ENCODE assay signal across 17 cellular contexts in the genomic region with DNA sequence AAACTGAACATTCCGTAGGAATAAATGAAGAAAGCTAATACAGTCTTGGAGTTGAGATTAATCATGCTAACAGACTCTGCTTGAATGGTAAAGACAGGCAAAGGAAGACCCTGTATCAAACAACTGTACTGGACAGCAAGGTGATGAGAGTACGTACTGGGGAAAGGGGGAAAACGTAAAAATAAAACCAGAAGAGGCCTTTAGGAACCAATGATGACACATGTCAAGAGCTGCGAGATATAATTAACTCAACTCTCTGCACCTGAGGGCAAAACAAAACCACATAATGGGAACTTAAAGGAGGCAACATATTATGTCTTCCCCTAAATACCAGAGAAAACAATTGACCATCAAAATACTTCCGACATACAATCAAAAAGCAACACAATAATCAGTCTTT. TPM values are rescaled to one million over a fixed set of nuclear protein-coding genes. Genes with fewer than 3 reads are reported as not detected.
A peak's percentile ranks its signal among the peaks of the same experiment; 100 is the strongest.
DNase-seq lines count a peak whose midpoint lies in the region; ATAC-seq, FAIRE-seq and TF ChIP-seq lines count a peak whose summit lies in the region.
"Had no signal": no experiment of that assay in that cellular context is flagged by ENCODE, and none has a peak within 500 bp of the region (broad histone marks: within the 10 kb centered on the region; RNA-seq: fewer than 3 reads in every experiment).

No MANE protein-coding gene starts in this region.

- peaks cover 41% of the 10 kb centered on the region for H3K36me3 Mint-ChIP-seq in T-cell

- intact Hi-C loops in Right ventricle myocardium inferior (cut with DNase I), result no loop called here

- ATAC-seq in HG02571 (IDR thresholded peaks at IDR 0.05; ENCODE audit: unreplicated experiment), result peak; percentile 59
- peak; percentile 60 for ATAC-seq in HG03432 (IDR thresholded peaks at IDR 0.05; ENCODE audit: unreplicated experiment)
- ATAC-seq in T-cell (replicated peaks in 1 of 4), result no peak
- no peak for ATAC-seq in Right ventricle myocardium inferior
- ATAC-seq: activated CD8-positive, alpha-beta T cell treated with anti-CD3 and anti-CD28 coated beads for 36 hours; psoas muscle had no signal

- no peak overlapping the region for H3K4me3 Mint-ChIP-seq in T-cell
- H3K4me3 Mint-ChIP-seq: activated CD8-positive, alpha-beta T cell treated with anti-CD3 and anti-CD28 coated beads for 36 hours; H9; type B pancreatic cell had no signal

- DNase-seq in GM10266 (ENCODE audit: extremely low spot score) (peak; percentile 47), GM19239 (ENCODE audit: insufficient read length, low spot score) (no peak), NCI-H1092 (lab: John Stamatoyannopoulos, UW) (no peak), T-cell (no peak), Right ventricle myocardium inferior (ENCODE audit: missing footprints) (no peak), iPS-NIHi7 (ENCODE audit: extremely low spot score) (no peak)
- DNase-seq: ACHN; activated CD8-positive, alpha-beta T cell treated with anti-CD3 and anti-CD28 coated beads for 36 hours; activated effector memory CD4-positive, alpha-beta T cell treated with anti-CD3 and anti-CD28 coated beads, Interleukin-2, amount 50 U/mL, for 16 hours; H9; kidney; NCI-H1092 treated with DMSO at 0.1 percent for 48 hours; psoas muscle; T-helper 2 cell had no signal

- CTCF ChIA-PET in T-cell (lab: Charles Lee), result interaction anchor here in 1 of 2 donors (1.2 kb wide), 1 partner anchor 258 kb away, joined by 3 read pairs; no protein-coding TSS in a partner anchor

- H3K4me1 Mint-ChIP-seq in T-cell, result peaks cover 55 to 61% (median 55%) of the 10 kb centered on the region in 3 donors

- no peaks in the 10 kb centered on the region for H3K27me3 Mint-ChIP-seq in T-cell
- H3K27me3 Mint-ChIP-seq: activated CD8-positive, alpha-beta T cell treated with anti-CD3 and anti-CD28 coated beads for 36 hours; type B pancreatic cell had no signal

- H3K27ac Mint-ChIP-seq in T-cell, result no peak overlapping the region
- H3K27ac Mint-ChIP-seq: activated CD8-positive, alpha-beta T cell treated with anti-CD3 and anti-CD28 coated beads for 36 hours; H9; type B pancreatic cell had no signal

- TF ChIP-seq CTCF in GM10266 (IDR thresholded peaks at IDR 0.05; ENCODE audit: control insufficient read depth, insufficient read depth, low read depth, missing control alignments), result no peak

- POLR2A ChIA-PET in T-cell (lab: Charles Lee), result no interaction called here

- H3K9me3 Mint-ChIP-seq in T-cell, result no peaks in the 10 kb centered on the region
- H3K9me3 Mint-ChIP-seq: activated CD8-positive, alpha-beta T cell treated with anti-CD3 and anti-CD28 coated beads for 36 hours; H9; type B pancreatic cell had no signal

- peak; percentile 71 for FAIRE-seq in GM19239 (lab: Jason Lieb, UNC)
- FAIRE-seq: kidney had no signal

RNA-seq across cellular contexts. Expression of a gene that starts 5.6 kb away (rescaled TPM):
- total RNA-seq in T-cell (10 to 100 TPM; 17.6 to 24.2 (median 19.6) TPM), Right ventricle myocardium inferior (11.1 TPM)

Comparison
In these comparisons a context has a peak if more than half of its experiments do, and no peak if none do; other contexts are left out.
1. ATAC-seq: peak in HG02571 (single experiment) and HG03432 (single experiment); none in T-cell (0 of 4) and Right ventricle myocardium inferior (single experiment).